25 cellular contexts compared by ENCODE assay signal in genomic region chr10:566241-566885, GRCh38.
DNase-seq lines count a peak whose midpoint lies in the region; ATAC-seq and TF ChIP-seq lines count a peak whose summit lies in the region.
"Had no signal": no experiment of that assay in that cellular context is flagged by ENCODE, and none has a peak within 500 bp of the region (broad histone marks: within the 10 kb centered on the region; RNA-seq: fewer than 3 reads in every experiment).

No MANE protein-coding gene starts in this region.

- H3K4me3 Mint-ChIP-seq in nephron, result no peak overlapping the region
- H3K4me3 Mint-ChIP-seq: CD8-positive, alpha-beta T cell; HFFc6 had no signal

- intact Hi-C loops in cardiac septum (cut with DNase I) (no loop called here), heart right ventricle (cut with DNase I) (no loop called here)

- peaks cover 0 to 31% (median 3%) of the 10 kb centered on the region in 11 donors for H3K9me3 ChIP-seq in heart right ventricle

- 94 to 95% methylated on average over 22 of the region's 22 CpGs for WGBS in heart right ventricle, 2 donors

- H3K27ac ChIP-seq in heart right ventricle (no peak overlapping the region), coronary artery (no peak overlapping the region)
- H3K27ac ChIP-seq: 22Rv1, RWPE1, SK-N-MC had no signal

- no peak overlapping the region for H3K4me3 ChIP-seq in heart right ventricle
- no peak overlapping the region for H3K4me3 ChIP-seq in coronary artery
- H3K4me3 ChIP-seq: SK-N-MC had no signal

- H3K4me1 ChIP-seq in heart right ventricle, result peaks cover 0 to 18% (median 10%) of the 10 kb centered on the region in 9 donors

- peak overlapping the region in 2 of 3 experiments; percentile 55 to 85 for H3K27ac Mint-ChIP-seq in nephron
- H3K27ac Mint-ChIP-seq: CD8-positive, alpha-beta T cell; HFFc6 had no signal

- DNase-seq in cardiac septum (ENCODE audit: low spot score), result peak; percentile 43
- DNase-seq in heart right ventricle, result no peak
- DNase-seq in coronary artery (ENCODE audit: low spot score), result peak; percentile 33
- no peak for DNase-seq in NAMALWA (ENCODE audit: low spot score)
- no peak for DNase-seq in NCI-H524 treated with DMSO at 0.1 percent for 48 hours (lab: John Stamatoyannopoulos, UW)
- DNase-seq in HuH-7 (ENCODE audit: low spot score), result no peak
- DNase-seq: ACHN; C1 segment of cervical spinal cord; Calu3; CD8-positive, alpha-beta T cell; GDM1; HFFc6; KBM-7; NCI-H1105; NCI-H2029 treated with DMSO at 0.1 percent for 48 hours; NCI-H2171; NCI-H526; PC-3; SHP77 treated with DMSO at 0.1 percent for 48 hours; SW 1271 had no signal

- no peak for ATAC-seq in heart right ventricle
- no peak for ATAC-seq in HG03039 (IDR thresholded peaks at IDR 0.05; ENCODE audit: unreplicated experiment)
- ATAC-seq: CD8-positive, alpha-beta T cell; PC-3 had no signal

- peaks cover 28% of the 10 kb centered on the region for H3K9me3 Mint-ChIP-seq in nephron

- peaks cover 52% of the 10 kb centered on the region for H3K4me1 Mint-ChIP-seq in nephron

- H3K27me3 Mint-ChIP-seq in nephron (ENCODE audit: low read depth), result no peaks in the 10 kb centered on the region

- TF ChIP-seq CTCF in heart right ventricle (IDR thresholded peaks at IDR 0.05) (no peak), coronary artery (IDR thresholded peaks at IDR 0.05) (no peak), nephron (IDR thresholded peaks at IDR 0.05; ENCODE audit: unreplicated experiment in 3 of 3) (no peak)

- no peaks in the 10 kb centered on the region for H3K27me3 ChIP-seq in heart right ventricle

- H3K36me3 ChIP-seq in heart right ventricle, result no peaks in the 10 kb centered on the region

- peaks cover 36% of the 10 kb centered on the region for H3K36me3 Mint-ChIP-seq in nephron (ENCODE audit: low read depth)
- H3K36me3 Mint-ChIP-seq: CD8-positive, alpha-beta T cell had no signal

Comparison
In these comparisons a context has a peak if more than half of its experiments do, and no peak if none do; other contexts are left out.
1. DNase-seq: peak in cardiac septum (single experiment) and coronary artery (single experiment); none in heart right ventricle (0 of 2), NAMALWA (single experiment), NCI-H524 treated with DMSO at 0.1 percent for 48 hours (single experiment) and HuH-7 (single experiment).